ENCODE assay signal across 8 cellular contexts in the genomic region with DNA sequence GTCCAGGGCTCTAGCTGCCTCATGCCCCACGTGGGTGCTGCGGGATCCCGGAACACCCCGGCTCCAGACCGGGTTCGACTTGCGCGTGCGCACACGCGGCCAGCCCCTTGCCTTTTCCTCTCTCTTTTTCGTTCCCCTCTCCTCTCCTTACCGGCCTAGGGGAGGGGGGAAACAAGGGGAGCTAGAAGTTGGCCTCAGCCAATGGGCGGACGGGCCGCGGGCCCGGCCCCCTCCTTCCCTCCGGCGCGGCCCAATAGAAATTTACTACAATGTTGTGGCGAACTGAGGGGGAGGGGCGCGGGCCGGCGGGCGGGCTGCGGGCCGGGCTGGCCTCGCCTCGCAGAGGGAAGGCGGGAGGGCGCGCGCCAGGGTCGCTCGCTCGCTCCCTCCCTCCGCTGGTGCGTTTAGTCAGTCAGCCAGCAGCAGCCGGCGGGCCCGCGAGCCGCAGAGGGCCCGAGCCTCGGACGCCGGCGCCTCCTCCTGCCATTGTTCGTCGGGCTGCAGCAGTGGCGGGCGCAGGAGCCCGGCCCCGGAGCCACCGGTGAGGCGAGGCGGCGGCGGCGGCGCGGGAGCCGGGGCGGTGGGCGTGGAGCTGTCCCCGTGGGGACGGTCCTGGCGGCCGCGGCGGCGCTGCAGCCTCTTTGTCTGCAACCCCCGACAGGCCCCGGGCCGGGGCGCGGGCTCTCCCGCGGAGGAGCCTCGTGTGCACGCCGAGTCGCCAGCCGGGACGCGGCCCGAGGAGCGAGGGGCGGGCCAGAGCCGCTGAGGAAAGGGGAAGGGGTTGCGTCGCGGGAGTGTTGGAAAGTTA. TPM values are rescaled to one million over a fixed set of nuclear protein-coding genes. Genes with fewer than 3 reads are reported as not detected.
DNase-seq lines count a peak whose midpoint lies in the region; ATAC-seq, FAIRE-seq and TF ChIP-seq lines count a peak whose summit lies in the region.

A gene (plus strand): TSS at position 342 of the 808 bp plus-strand sequence. CDS start 72,869 bp downstream, outside the sequence.

- CTCF ChIA-PET in naive thymus-derived CD4-positive, alpha-beta T cell (lab: Charles Lee) = interaction anchor here (0.7 to 1.7 kb wide), 5 partner anchors 12 to 120 kb away, joined by 3 to 8 read pairs (median 3); no protein-coding TSS in a partner anchor

- DNase-seq in DMS153 treated with DMSO at 0.1 percent for 48 hours (lab: John Stamatoyannopoulos, UW; ENCODE audit: unreplicated experiment) (peak; percentile 100), Kasumi-1 (lab: John Stamatoyannopoulos, UW) (peak; percentile 96), RCC 7860 (ENCODE audit: low spot score) (peak; percentile 81), activated T-helper 1 cell treated with Interleukin-2 at 50 U/mL for 16 hours (ENCODE audit: low read depth) (peak; percentile 86), fibroblast of mammary gland (ENCODE audit: low read depth) (peak; percentile 75)
- DNase-seq in naive thymus-derived CD4-positive, alpha-beta T cell = peak; percentile 81 to 94 (median 87)
- DNase-seq in stimulated activated effector memory CD8-positive, alpha-beta T cell treated with anti-CD3 and anti-CD28 coated beads, Interleukin-12 subunit alpha, Interleukin-12 subunit beta, amount 100 ng/mL, for 72 hours (ENCODE audit: low spot score in 2 of 2) = peak; percentile 77 to 94

- POLR2A ChIA-PET in naive thymus-derived CD4-positive, alpha-beta T cell (lab: Charles Lee) = interaction anchor here (0.5 to 5.8 kb wide), 25 partner anchors 8 to 268 kb away, joined by 3 to 49 read pairs (median 4); a partner anchor contains a TSS

- peaks cover 0 to 12% (median 0%) of the 10 kb centered on the region in 5 donors for H3K36me3 Mint-ChIP-seq in naive thymus-derived CD4-positive, alpha-beta T cell
- H3K36me3 Mint-ChIP-seq in stimulated activated effector memory CD8-positive, alpha-beta T cell treated with anti-CD3 and anti-CD28 coated beads, Interleukin-12 subunit alpha, Interleukin-12 subunit beta, amount 100 ng/mL, for 72 hours = peaks cover 11% of the 10 kb centered on the region

- intact Hi-C loops in naive thymus-derived CD4-positive, alpha-beta T cell (cut with micrococcal nuclease) = loop anchor here (1.0 to 10.0 kb wide), 6 partner anchors 13 to 1460 kb away; no protein-coding TSS in a partner anchor

- H3K4me3 Mint-ChIP-seq in naive thymus-derived CD4-positive, alpha-beta T cell = peak within 1 kb of the TSS; percentile 95 to 100 (median 99)
- H3K4me3 Mint-ChIP-seq in stimulated activated effector memory CD8-positive, alpha-beta T cell treated with anti-CD3 and anti-CD28 coated beads, Interleukin-12 subunit alpha, Interleukin-12 subunit beta, amount 100 ng/mL, for 72 hours = peak within 1 kb of the TSS; percentile 84

- no peaks in the 10 kb centered on the region for H3K9me3 Mint-ChIP-seq in naive thymus-derived CD4-positive, alpha-beta T cell
- H3K9me3 Mint-ChIP-seq in stimulated activated effector memory CD8-positive, alpha-beta T cell treated with anti-CD3 and anti-CD28 coated beads, Interleukin-12 subunit alpha, Interleukin-12 subunit beta, amount 100 ng/mL, for 72 hours = no peaks in the 10 kb centered on the region

- TF ChIP-seq CTCF in fibroblast of mammary gland (conservative IDR thresholded peaks at IDR 0.05; ENCODE audit: control insufficient read depth, insufficient read depth, low read depth, low read length) = no peak

- peaks cover 32 to 51% (median 39%) of the 10 kb centered on the region in 7 donors for H3K4me1 Mint-ChIP-seq in naive thymus-derived CD4-positive, alpha-beta T cell
- H3K4me1 Mint-ChIP-seq in stimulated activated effector memory CD8-positive, alpha-beta T cell treated with anti-CD3 and anti-CD28 coated beads, Interleukin-12 subunit alpha, Interleukin-12 subunit beta, amount 100 ng/mL, for 72 hours = peaks cover 52% of the 10 kb centered on the region

- H3K27me3 ChIP-seq in naive thymus-derived CD4-positive, alpha-beta T cell (ENCODE audit: control insufficient read depth in 2 of 2, insufficient read depth in 2 of 2, low read length in 2 of 2) = no peaks in the 10 kb centered on the region

- no peaks in the 10 kb centered on the region for H3K27me3 Mint-ChIP-seq in naive thymus-derived CD4-positive, alpha-beta T cell

- H3K36me3 ChIP-seq in naive thymus-derived CD4-positive, alpha-beta T cell (ENCODE audit: control insufficient read depth in 2 of 3, insufficient read depth in 3 of 3, low read length in 3 of 3) = peaks cover 0 to 4% (median 0%) of the 10 kb centered on the region in 3 experiments

- H3K9me3 ChIP-seq in naive thymus-derived CD4-positive, alpha-beta T cell (ENCODE audit: control insufficient read depth in 2 of 3, low read length in 3 of 3) = no peaks in the 10 kb centered on the region

- H3K27ac ChIP-seq in naive thymus-derived CD4-positive, alpha-beta T cell (ENCODE audit: low read depth, low read length) = peak within 1 kb of the TSS; percentile 73

- H3K4me1 ChIP-seq in naive thymus-derived CD4-positive, alpha-beta T cell (ENCODE audit: control insufficient read depth in 2 of 2, insufficient read depth in 2 of 2, low read length in 2 of 2) = peaks cover 34 to 37% of the 10 kb centered on the region in 2 donors

- FAIRE-seq in RCC 7860 (lab: Jason Lieb, UNC) = peak; percentile 54

- peak within 1 kb of the TSS; percentile 52 for H3K4me3 ChIP-seq in fibroblast of mammary gland (ENCODE audit: control insufficient read depth, low read depth, low read length)
- H3K4me3 ChIP-seq in naive thymus-derived CD4-positive, alpha-beta T cell (ENCODE audit: low read length) = peak within 1 kb of the TSS; percentile 91

- ATAC-seq in GM21825 (IDR thresholded peaks at IDR 0.05; ENCODE audit: unreplicated experiment) = peak; percentile 77
- peak; percentile 94 for ATAC-seq in naive thymus-derived CD4-positive, alpha-beta T cell
- ATAC-seq in stimulated activated effector memory CD8-positive, alpha-beta T cell treated with anti-CD3 and anti-CD28 coated beads, Interleukin-12 subunit alpha, Interleukin-12 subunit beta, amount 100 ng/mL, for 72 hours = peak; percentile 86

- H3K27ac Mint-ChIP-seq in naive thymus-derived CD4-positive, alpha-beta T cell = peak within 1 kb of the TSS; percentile 87 to 97 (median 96)
- peak within 1 kb of the TSS; percentile 87 for H3K27ac Mint-ChIP-seq in stimulated activated effector memory CD8-positive, alpha-beta T cell treated with anti-CD3 and anti-CD28 coated beads, Interleukin-12 subunit alpha, Interleukin-12 subunit beta, amount 100 ng/mL, for 72 hours

RNA-seq across cellular contexts. Expression of the gene that starts here (rescaled TPM):
- total RNA-seq in naive thymus-derived CD4-positive, alpha-beta T cell = 100 to 1,000 TPM; 150 to 325 (median 175) TPM
- 100 to 1,000 TPM; 115 to 134 TPM for polyA plus RNA-seq in naive thymus-derived CD4-positive, alpha-beta T cell

Comparison
In these comparisons a context has a peak if more than half of its experiments do, and no peak if none do; other contexts are left out.
1. Peak in every context shown above with its lines: DNase-seq, ATAC-seq, H3K4me3 ChIP-seq and H3K27ac ChIP-seq.